13 cellular contexts compared by ENCODE assay signal in genomic region chr1:116416854-116417513, GRCh38. TPM values are rescaled to one million over a fixed set of nuclear protein-coding genes. Genes with fewer than 3 reads are reported as not detected.
DNase-seq lines count a peak whose midpoint lies in the region; ATAC-seq and TF ChIP-seq lines count a peak whose summit lies in the region.
"Had no signal": no experiment of that assay in that cellular context is flagged by ENCODE, and none has a peak within 500 bp of the region (broad histone marks: within the 10 kb centered on the region; RNA-seq: fewer than 3 reads in every experiment).

No MANE protein-coding gene starts in this region.

- no peak for TF ChIP-seq EP300 in esophagus muscularis mucosa (IDR thresholded peaks at IDR 0.05)

- H2AFZ ChIP-seq in MM.1S (ENCODE audit: low read length) (no peak overlapping the region), mammary epithelial cell (ENCODE audit: low read depth, low read length) (peak overlapping the region; percentile 95)

- H3K9me3 ChIP-seq in MM.1S (replicated peaks; ENCODE audit: insufficient read depth, low read length) = no peaks in the 10 kb centered on the region
- no peaks in the 10 kb centered on the region for H3K9me3 ChIP-seq in mammary epithelial cell (replicated peaks; ENCODE audit: insufficient read depth, low read length)
- H3K9me3 ChIP-seq in esophagus muscularis mucosa = no peaks in the 10 kb centered on the region
- H3K9me3 ChIP-seq in Peyer's patch = no peaks in the 10 kb centered on the region
- H3K9me3 ChIP-seq: upper lobe of left lung had no signal

- peak overlapping the region; percentile 6 for H3K27ac Mint-ChIP-seq in activated T-cell treated with anti-CD3 and anti-CD28 coated beads, Interleukin-2, amount 50 U/mL, for 72 hours
- peak overlapping the region; percentile 91 for H3K27ac Mint-ChIP-seq in progenitor cell of endocrine pancreas

- no peak for TF ChIP-seq POLR2A in esophagus muscularis mucosa (IDR thresholded peaks at IDR 0.05; ENCODE audit: low read depth)
- TF ChIP-seq POLR2A in Peyer's patch (IDR thresholded peaks at IDR 0.05) = no peak

- H3K27ac ChIP-seq in MM.1S (ENCODE audit: low read length) (no peak overlapping the region), mammary epithelial cell (ENCODE audit: insufficient read depth, low read depth, low read length) (no peak overlapping the region), esophagus muscularis mucosa (replicated peaks in 1 of 4) (no peak overlapping the region), Peyer's patch (peak overlapping the region in 1 of 4 donors; percentile 72)
- H3K27ac ChIP-seq: brain microvascular endothelial cell, upper lobe of left lung had no signal

- peaks cover 2 to 4% of the 10 kb centered on the region in 2 donors for H3K36me3 Mint-ChIP-seq in activated T-cell treated with anti-CD3 and anti-CD28 coated beads, Interleukin-2, amount 50 U/mL, for 72 hours (ENCODE audit: insufficient read depth in 2 of 2)
- peaks cover 1% of the 10 kb centered on the region for H3K36me3 Mint-ChIP-seq in progenitor cell of endocrine pancreas (ENCODE audit: insufficient read depth)

- CTCF ChIA-PET in mammary epithelial cell (lab: Charles Lee; ENCODE audit: low non-redundant PET) = no interaction called here

- H3K27me3 Mint-ChIP-seq in activated T-cell treated with anti-CD3 and anti-CD28 coated beads, Interleukin-2, amount 50 U/mL, for 72 hours (ENCODE audit: low read depth) = no peaks in the 10 kb centered on the region
- H3K27me3 Mint-ChIP-seq in progenitor cell of endocrine pancreas = no peaks in the 10 kb centered on the region

- H3K79me2 ChIP-seq in MM.1S (ENCODE audit: low read length) (no peaks in the 10 kb centered on the region), mammary epithelial cell (ENCODE audit: insufficient read depth, low read length) (peaks cover 10% of the 10 kb centered on the region)

- H3K9ac ChIP-seq in MM.1S (ENCODE audit: low read length) (no peak overlapping the region; the same call in 1 of the 2 replicates), mammary epithelial cell (ENCODE audit: insufficient read depth, low read length) (no peak overlapping the region)

- H4K20me1 ChIP-seq in MM.1S (ENCODE audit: insufficient read depth, low read length) = no peaks in the 10 kb centered on the region
- H4K20me1 ChIP-seq in mammary epithelial cell (ENCODE audit: insufficient read depth, low read length) = no peaks in the 10 kb centered on the region

- no TSS peak for BruUV-seq in mammary epithelial cell (replicated peaks; lab: Mats Ljungman, UMichigan)

- 0 out of 2 replicates have a peak, but pooled peaks cover 5% of the 10 kb centered on the region for H3K4me1 ChIP-seq in MM.1S (ENCODE audit: low read length)
- H3K4me1 ChIP-seq in mammary epithelial cell (ENCODE audit: insufficient read depth, low read length) = peaks cover 15% of the 10 kb centered on the region
- H3K4me1 ChIP-seq in esophagus muscularis mucosa = peaks cover 13 to 30% (median 23%) of the 10 kb centered on the region in 4 donors
- H3K4me1 ChIP-seq in Peyer's patch = peaks cover 2 to 18% (median 8%) of the 10 kb centered on the region in 4 donors

- H3K9me2 ChIP-seq in MM.1S (replicated peaks; ENCODE audit: insufficient read depth, low read length) = no peaks in the 10 kb centered on the region

- intact Hi-C loops in mammary epithelial cell (cut with micrococcal nuclease) (loop anchor here (5.0 kb wide), 1 partner anchor 40 kb away; no protein-coding TSS in a partner anchor), esophagus muscularis mucosa (cut with DNase I) (loop anchor here (5.0 kb wide), 2 partner anchors 35 to 50 kb away; no protein-coding TSS in a partner anchor)

- no peak for DNase-seq in activated T-cell treated with anti-CD3 and anti-CD28 coated beads, Interleukin-2, amount 50 U/mL, for 72 hours
- no peak for DNase-seq in activated T-cell treated with anti-CD3 and anti-CD28 coated beads, Interleukin-2, amount 50 U/mL, for 1 hour
- DNase-seq in MM.1S (no peak), mammary epithelial cell (no peak), progenitor cell of endocrine pancreas (ENCODE audit: low spot score, unreplicated experiment) (no peak), esophagus muscularis mucosa (ENCODE audit: extremely low spot score) (no peak), Peyer's patch (no peak), NCI-H526 (lab: John Stamatoyannopoulos, UW) (no peak)
- DNase-seq: AML-193; brain microvascular endothelial cell; NCI-H2029 treated with DMSO at 0.1 percent for 48 hours; stimulated activated CD4-positive, alpha-beta T cell treated with anti-CD3 and anti-CD28 coated beads, Interleukin-4, amount 100 ng/mL, for 24 hours; upper lobe of left lung had no signal

- H3K36me3 ChIP-seq in MM.1S (replicated peaks; ENCODE audit: insufficient read depth, low read length) = no peaks in the 10 kb centered on the region
- no peaks in the 10 kb centered on the region for H3K36me3 ChIP-seq in mammary epithelial cell (ENCODE audit: insufficient read depth, low read length)
- no peaks in the 10 kb centered on the region for H3K36me3 ChIP-seq in esophagus muscularis mucosa
- H3K36me3 ChIP-seq in Peyer's patch = no peaks in the 10 kb centered on the region
- H3K36me3 ChIP-seq: brain microvascular endothelial cell, upper lobe of left lung had no signal

- no peaks in the 10 kb centered on the region for H3F3A ChIP-seq in MM.1S (ENCODE audit: insufficient read depth, low read length)

- peak overlapping the region; percentile 74; the same call in 1 of the 2 replicates for H3K4me2 ChIP-seq in MM.1S (ENCODE audit: low read depth, low read length)
- peak overlapping the region; percentile 76 for H3K4me2 ChIP-seq in mammary epithelial cell (ENCODE audit: insufficient read depth, low read depth, low read length)

- peaks cover 35% of the 10 kb centered on the region for H3K4me1 Mint-ChIP-seq in activated T-cell treated with anti-CD3 and anti-CD28 coated beads, Interleukin-2, amount 50 U/mL, for 72 hours (ENCODE audit: low read depth)
- peaks cover 37% of the 10 kb centered on the region for H3K4me1 Mint-ChIP-seq in progenitor cell of endocrine pancreas (ENCODE audit: low read depth)

- dilution Hi-C loops in mammary epithelial cell (cut with HindIII; ENCODE audit: low sequenced_read_pairs) = loop anchor here (5.0 kb wide), 1 partner anchor 50 kb away; no protein-coding TSS in a partner anchor

- H3K4me3 ChIP-seq in MM.1S (ENCODE audit: low read length) = no peak overlapping the region
- no peak overlapping the region for H3K4me3 ChIP-seq in mammary epithelial cell (replicated peaks in 1 of 3; ENCODE audit: insufficient read depth in 1 of 3, low read depth in 2 of 3, low read length in 3 of 3)
- H3K4me3 ChIP-seq in esophagus muscularis mucosa = no peak overlapping the region
- H3K4me3 ChIP-seq in Peyer's patch = peak overlapping the region in 1 of 4 donors; percentile 67

- in situ Hi-C loops in mammary epithelial cell (cut with MboI; ENCODE audit: low sequenced_read_pairs in 2 of 2) = no loop called here

- 100% methylated on average over 2 of the region's 4 CpGs for WGBS in mammary epithelial cell (ENCODE audit: low coverage, missing lambda C conversion rate)
- 95% methylated on average over 4 of the region's 4 CpGs for WGBS in esophagus muscularis mucosa

- no peaks in the 10 kb centered on the region for H3K27me3 ChIP-seq in MM.1S (replicated peaks; ENCODE audit: insufficient read depth, low read length)
- H3K27me3 ChIP-seq in mammary epithelial cell (ENCODE audit: insufficient read depth, low read length) = no peaks in the 10 kb centered on the region
- no peaks in the 10 kb centered on the region for H3K27me3 ChIP-seq in esophagus muscularis mucosa
- H3K27me3 ChIP-seq in Peyer's patch = no peaks in the 10 kb centered on the region
- H3K27me3 ChIP-seq: brain microvascular endothelial cell, upper lobe of left lung had no signal

- no peaks in the 10 kb centered on the region for H3K9me3 Mint-ChIP-seq in activated T-cell treated with anti-CD3 and anti-CD28 coated beads, Interleukin-2, amount 50 U/mL, for 72 hours
- no peaks in the 10 kb centered on the region for H3K9me3 Mint-ChIP-seq in progenitor cell of endocrine pancreas (ENCODE audit: low read depth)

- no peak for ATAC-seq in activated T-cell treated with anti-CD3 and anti-CD28 coated beads, Interleukin-2, amount 50 U/mL, for 72 hours (replicated peaks in 1 of 2)

- H3K4me3 Mint-ChIP-seq in activated T-cell treated with anti-CD3 and anti-CD28 coated beads, Interleukin-2, amount 50 U/mL, for 72 hours = peak overlapping the region; percentile 91 to 95
- H3K4me3 Mint-ChIP-seq in progenitor cell of endocrine pancreas (ENCODE audit: low read depth) = peak overlapping the region; percentile 85

- TF ChIP-seq CTCF in MM.1S (IDR thresholded peaks at IDR 0.05; ENCODE audit: low read length) = no peak
- TF ChIP-seq CTCF in mammary epithelial cell (conservative IDR thresholded peaks at IDR 0.05 in 1 of 2, IDR thresholded peaks at IDR 0.05 in 1 of 2; ENCODE audit: extremely low read depth in 1 of 2, insufficient read depth in 1 of 2, low read depth in 1 of 2, low read length in 2 of 2) = no peak
- no peak for TF ChIP-seq CTCF in progenitor cell of endocrine pancreas (IDR thresholded peaks at IDR 0.05; ENCODE audit: unreplicated experiment)
- TF ChIP-seq CTCF in esophagus muscularis mucosa (IDR thresholded peaks at IDR 0.05) = no peak
- no peak for TF ChIP-seq CTCF in Peyer's patch (IDR thresholded peaks at IDR 0.05)

RNA-seq across cellular contexts. Expression of gene ATP1A1, which starts 43.9 kb away (rescaled TPM):
- total RNA-seq in activated T-cell treated with anti-CD3 and anti-CD28 coated beads, Interleukin-2, amount 50 U/mL, for 72 hours = 100 to 1,000 TPM; 177 to 206 TPM
- total RNA-seq in mammary epithelial cell = 100 to 1,000 TPM; 359 to 505 TPM
- polyA plus RNA-seq in mammary epithelial cell = 660 TPM
- polyA minus RNA-seq in mammary epithelial cell = 731 TPM
- total RNA-seq in progenitor cell of endocrine pancreas = 325 and 332 TPM in 2 replicates
- total RNA-seq in esophagus muscularis mucosa = 100 to 1,000 TPM in 3 of 4 donors, 10 to 100 TPM in 1; 90.1 to 196 (median 157) TPM
- total RNA-seq in Peyer's patch = 1,000 to 10,000 TPM in 3 of 4 donors, 100 to 1,000 TPM in 1; 229 to 4,700 (median 2,986) TPM
